Comparison of ENCODE assay signal across 24 cellular contexts in the genomic region with DNA sequence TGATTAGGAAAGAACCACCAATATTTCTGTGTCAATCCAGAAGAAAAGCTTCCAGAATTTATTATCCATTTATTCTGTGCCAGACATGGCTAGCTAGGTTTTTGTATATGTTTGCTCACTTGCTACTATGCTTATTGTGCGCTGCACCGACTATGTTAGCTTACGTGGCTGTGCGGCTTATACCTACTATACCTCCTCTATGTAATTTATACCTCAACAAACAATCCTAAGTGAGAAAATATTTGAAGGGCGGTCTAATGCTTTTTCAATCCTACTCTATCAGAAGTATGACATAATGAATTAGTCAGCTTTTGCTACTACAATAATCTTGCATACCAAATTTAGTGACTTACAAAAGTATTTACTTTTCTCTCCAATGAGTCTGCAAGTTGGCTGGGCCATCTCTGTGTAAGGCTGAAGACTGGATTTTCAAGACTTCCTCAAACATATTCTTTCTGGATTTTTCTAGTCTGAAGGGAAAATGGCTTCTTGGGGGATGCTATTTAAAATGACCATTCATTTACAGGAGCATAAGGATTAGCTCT.
A peak's percentile ranks its signal among the peaks of the same experiment; 100 is the strongest.
DNase-seq lines count a peak whose midpoint lies in the region; FAIRE-seq and TF ChIP-seq lines count a peak whose summit lies in the region.
"Had no signal": no experiment of that assay in that cellular context is flagged by ENCODE, and none has a peak within 500 bp of the region (broad histone marks: within the 10 kb centered on the region; RNA-seq: fewer than 3 reads in every experiment).

No MANE protein-coding gene starts in this region.

- POLR2A ChIA-PET in HEK293T (lab: Yijun Ruan, JAX): no interaction called here
- POLR2A ChIA-PET in CD4-positive, alpha-beta memory T cell (lab: Charles Lee; ENCODE audit: partially characterized antibody): no interaction called here

- no peak for FAIRE-seq in frontal cortex (lab: Jason Lieb, UNC)
- FAIRE-seq: A549, GM12892, HTR-8/SVneo had no signal

- DNase-seq in EH (ENCODE audit: low read depth): peak; percentile 16
- peak; percentile 13 for DNase-seq in HFFc6
- DNase-seq in astrocyte of the hippocampus (ENCODE audit: low read depth, low spot score): peak; percentile 7
- DNase-seq in iris pigment epithelial cell (ENCODE audit: low read depth): peak; percentile 24
- no peak for DNase-seq in HEK293T (ENCODE audit: extremely low spot score)
- DNase-seq in frontal cortex (ENCODE audit: low spot score in 2 of 2): no peak
- DNase-seq in NCI-H526 treated with DMSO at 0.1 percent for 48 hours (lab: John Stamatoyannopoulos, UW): no peak
- no peak for DNase-seq in CD4-positive, alpha-beta memory T cell
- DNase-seq: Calu3; CD8-positive, alpha-beta memory T cell; GF-D8; KBM-7; NCI-H1105 treated with DMSO at 0.1 percent for 48 hours; NCI-H146; NCI-H1930; NCI-H446 treated with DMSO at 0.1 percent for 48 hours; NCI-H526; SHP77 had no signal

- H3K36me3 Mint-ChIP-seq in HFFc6 (ENCODE audit: low read depth): no peaks in the 10 kb centered on the region
- no peaks in the 10 kb centered on the region for H3K36me3 Mint-ChIP-seq in CD4-positive, alpha-beta memory T cell
- H3K36me3 Mint-ChIP-seq: CD8-positive, alpha-beta memory T cell had no signal

- H3K27ac Mint-ChIP-seq in HFFc6: peak overlapping the region; percentile 60; the same call in 1 of the 2 replicates
- H3K27ac Mint-ChIP-seq in CD4-positive, alpha-beta memory T cell: no peak overlapping the region
- H3K27ac Mint-ChIP-seq: B cell; CD8-positive, alpha-beta memory T cell had no signal

- no peak overlapping the region for H3K27ac ChIP-seq in CD4-positive, alpha-beta memory T cell (ENCODE audit: low read depth, low read length)
- H3K27ac ChIP-seq: A549, C4-2B, RWPE1 had no signal

- peaks cover 17% of the 10 kb centered on the region for H3K4me1 Mint-ChIP-seq in HFFc6 (ENCODE audit: low read depth)
- no peaks in the 10 kb centered on the region for H3K4me1 Mint-ChIP-seq in CD4-positive, alpha-beta memory T cell
- H3K4me1 Mint-ChIP-seq: B cell; CD8-positive, alpha-beta memory T cell had no signal

- H3K36me3 ChIP-seq in CD4-positive, alpha-beta memory T cell (ENCODE audit: insufficient read depth, low read length): no peaks in the 10 kb centered on the region

- CTCF ChIA-PET in HEK293T (lab: Yijun Ruan, JAX): no interaction called here
- CTCF ChIA-PET in CD4-positive, alpha-beta memory T cell (lab: Charles Lee; ENCODE audit: partially characterized antibody): no interaction called here

- no peak overlapping the region for H3K4me3 ChIP-seq in CD4-positive, alpha-beta memory T cell (ENCODE audit: low read length in 2 of 2)
- H3K4me3 ChIP-seq: A549 had no signal

- peaks cover 2% of the 10 kb centered on the region; the same call in 1 of the 2 replicates for H3K27me3 Mint-ChIP-seq in HFFc6 (ENCODE audit: insufficient read depth)
- H3K27me3 Mint-ChIP-seq in CD4-positive, alpha-beta memory T cell: peaks cover 4 to 6% of the 10 kb centered on the region in 2 donors
- H3K27me3 Mint-ChIP-seq: B cell had no signal

- TF ChIP-seq CTCF in HFFc6 (IDR thresholded peaks at IDR 0.05): peak; percentile 27; the same call in 1 of the 2 replicates

- no peaks in the 10 kb centered on the region for H3K9me3 ChIP-seq in CD4-positive, alpha-beta memory T cell (ENCODE audit: control insufficient read depth in 1 of 2, low read length in 2 of 2)
- H3K9me3 ChIP-seq: A549 had no signal

- no peak overlapping the region for H3K4me3 Mint-ChIP-seq in HFFc6
- H3K4me3 Mint-ChIP-seq in CD4-positive, alpha-beta memory T cell: no peak overlapping the region
- H3K4me3 Mint-ChIP-seq: B cell; CD8-positive, alpha-beta memory T cell had no signal

- no peaks in the 10 kb centered on the region for H3K9me3 Mint-ChIP-seq in HFFc6
- peaks cover 0 to 2% (median 0%) of the 10 kb centered on the region in 8 donors for H3K9me3 Mint-ChIP-seq in CD4-positive, alpha-beta memory T cell

- no peaks in the 10 kb centered on the region for H3K27me3 ChIP-seq in CD4-positive, alpha-beta memory T cell (ENCODE audit: insufficient read depth, low read length)

- intact Hi-C loops in CD4-positive, alpha-beta memory T cell (cut with micrococcal nuclease): no loop called here

- no peaks in the 10 kb centered on the region for H3K4me1 ChIP-seq in CD4-positive, alpha-beta memory T cell (ENCODE audit: insufficient read depth, low read length)
- H3K4me1 ChIP-seq: A549 had no signal

TF ChIP-seq in HEK293T, 16 proteins besides CTCF, POLR2A, EP300 and RAD21:
- no peak for TF ChIP-seq BHLHE40 (IDR thresholded peaks at IDR 0.05; ENCODE audit: borderline replicate concordance)
- TF ChIP-seq, protein P1, sequence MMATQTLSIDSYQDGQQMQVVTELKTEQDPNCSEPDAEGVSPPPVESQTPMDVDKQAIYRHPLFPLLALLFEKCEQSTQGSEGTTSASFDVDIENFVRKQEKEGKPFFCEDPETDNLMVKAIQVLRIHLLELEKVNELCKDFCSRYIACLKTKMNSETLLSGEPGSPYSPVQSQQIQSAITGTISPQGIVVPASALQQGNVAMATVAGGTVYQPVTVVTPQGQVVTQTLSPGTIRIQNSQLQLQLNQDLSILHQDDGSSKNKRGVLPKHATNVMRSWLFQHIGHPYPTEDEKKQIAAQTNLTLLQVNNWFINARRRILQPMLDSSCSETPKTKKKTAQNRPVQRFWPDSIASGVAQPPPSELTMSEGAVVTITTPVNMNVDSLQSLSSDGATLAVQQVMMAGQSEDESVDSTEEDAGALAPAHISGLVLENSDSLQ (IDR thresholded peaks at IDR 0.05): no peak
- no peak for TF ChIP-seq FOXK2 (IDR thresholded peaks at IDR 0.05)
- no peak for TF ChIP-seq NFRKB (IDR thresholded peaks at IDR 0.05)
- no peak for TF ChIP-seq ELF4 (IDR thresholded peaks at IDR 0.05)

Comparison
In these comparisons a context has a peak if more than half of its experiments do, and no peak if none do; other contexts are left out.
1. DNase-seq: peak in EH (single experiment), HFFc6 (single experiment), astrocyte of the hippocampus (single experiment) and iris pigment epithelial cell (single experiment); none in HEK293T (single experiment), frontal cortex (0 of 2), NCI-H526 treated with DMSO at 0.1 percent for 48 hours (single experiment) and CD4-positive, alpha-beta memory T cell (0 of 5).